ENCODE assay signal across 22 cellular contexts in the genomic region with DNA sequence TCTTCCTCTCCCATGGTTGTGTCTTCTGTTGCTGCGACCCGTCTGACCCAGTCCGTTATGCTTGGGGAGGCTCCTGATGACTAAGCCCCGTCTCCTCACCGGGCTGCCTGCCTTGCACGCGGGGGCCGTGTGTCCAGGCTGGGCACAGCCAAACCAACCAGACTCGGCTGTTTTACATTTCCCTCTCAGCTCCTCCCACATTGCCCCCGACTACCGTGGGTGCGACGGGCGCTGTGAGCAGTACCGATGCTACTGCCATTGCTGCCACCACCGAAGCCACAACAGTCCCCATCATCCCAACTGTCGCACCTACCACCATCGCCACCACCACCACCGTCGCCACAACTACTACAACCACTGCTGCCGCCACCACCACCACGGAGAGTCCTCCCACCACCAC. TPM values are rescaled to one million over a fixed set of nuclear protein-coding genes. Genes with fewer than 3 reads are reported as not detected.
DNase-seq lines count a peak whose midpoint lies in the region; ATAC-seq, FAIRE-seq and TF ChIP-seq lines count a peak whose summit lies in the region.
"Had no signal": no experiment of that assay in that cellular context is flagged by ENCODE, and none has a peak within 500 bp of the region (broad histone marks: within the 10 kb centered on the region; RNA-seq: fewer than 3 reads in every experiment).

No MANE protein-coding gene starts in this region.

- peaks cover 0 to 24% (median 3%) of the 10 kb centered on the region in 3 experiments for H3K27me3 ChIP-seq in neuronal stem cell (ENCODE audit: control insufficient read depth in 3 of 3, insufficient read depth in 3 of 3, low read depth in 1 of 3, low read length in 3 of 3)
- H3K27me3 ChIP-seq: BE2C had no signal

- H3K9me3 ChIP-seq in neuronal stem cell (replicated peaks in 1 of 2; ENCODE audit: control insufficient read depth in 2 of 2, insufficient read depth in 1 of 2, low read depth in 1 of 2, low read length in 2 of 2), result no peaks in the 10 kb centered on the region
- H3K9me3 ChIP-seq: BE2C had no signal

- H3K4me1 Mint-ChIP-seq in Calu3 (ENCODE audit: low read depth, unreplicated experiment), result no peaks in the 10 kb centered on the region

- H2AK5ac ChIP-seq in neuronal stem cell (ENCODE audit: low read depth, low read length), result peak overlapping the region; percentile 48

- no peak overlapping the region for H3K4me2 ChIP-seq in neuronal stem cell (ENCODE audit: insufficient read depth, low read length, poor library complexity, severe bottlenecking)

- H3K9ac ChIP-seq in neuronal stem cell (ENCODE audit: low read depth, low read length, poor library complexity), result no peak overlapping the region

- no peak overlapping the region for H3K4ac ChIP-seq in neuronal stem cell (ENCODE audit: low read length)

- H3K23ac ChIP-seq in neuronal stem cell (ENCODE audit: low read depth, low read length, poor library complexity), result peak overlapping the region; percentile 56

- H3K4me3 ChIP-seq in fibroblast of mammary gland (ENCODE audit: control insufficient read depth, low read depth, low read length), result no peak overlapping the region
- H3K4me3 ChIP-seq in neuronal stem cell (ENCODE audit: low read length in 2 of 2), result no peak overlapping the region

- peak overlapping the region; percentile 41 for H2BK12ac ChIP-seq in neuronal stem cell (ENCODE audit: low read length)

- no peak overlapping the region for H2BK15ac ChIP-seq in neuronal stem cell (ENCODE audit: low read length)

- intact Hi-C loops in Calu3 (cut with micrococcal nuclease; ENCODE audit: unreplicated experiment), result no loop called here

- H3K4me3 Mint-ChIP-seq in Calu3 (ENCODE audit: low read depth, unreplicated experiment), result no peak overlapping the region
- H3K4me3 Mint-ChIP-seq: CD4-positive, alpha-beta memory T cell had no signal

- CTCF ChIA-PET in Calu3 (lab: Charles Lee), result interaction anchor here (1.4 kb wide), 1 partner anchor 8 kb away, joined by 4 read pairs; no protein-coding TSS in a partner anchor

- H2BK5ac ChIP-seq in neuronal stem cell (ENCODE audit: low read length), result no peak overlapping the region

- H2BK120ac ChIP-seq in neuronal stem cell (ENCODE audit: low read depth, low read length), result no peak overlapping the region

- no peak overlapping the region for H4K91ac ChIP-seq in neuronal stem cell (ENCODE audit: low read depth, low read length, poor library complexity)

- peaks cover 100% of the 10 kb centered on the region for H3K27me3 Mint-ChIP-seq in Calu3 (ENCODE audit: unreplicated experiment)

- H3K27ac ChIP-seq in neuronal stem cell (replicated peaks; ENCODE audit: low read length) (no peak overlapping the region), temporal lobe (ENCODE audit: low read depth, low read length) (peak overlapping the region; percentile 66)

- H3K9me3 Mint-ChIP-seq in Calu3 (ENCODE audit: low read depth, unreplicated experiment), result no peaks in the 10 kb centered on the region
- H3K9me3 Mint-ChIP-seq: CD4-positive, alpha-beta memory T cell had no signal

- H3K18ac ChIP-seq in neuronal stem cell (ENCODE audit: low read length), result peak overlapping the region; percentile 51

- no peak for FAIRE-seq in RCC 7860 (lab: Jason Lieb, UNC)
- FAIRE-seq: GM12892 had no signal

- BruUV-seq in Calu3 (replicated peaks; lab: Mats Ljungman, UMichigan), result no TSS peak

- WGBS in neuronal stem cell (ENCODE audit: extremely low coverage in 2 of 2, insufficient read length in 2 of 2, insufficient replicate concordance in 1 of 2), 2 donors, result no CpG with 5 or more reads among the region's 22 CpGs

- H3K79me1 ChIP-seq in neuronal stem cell (ENCODE audit: low read depth, low read length), result no peaks in the 10 kb centered on the region

- no peak overlapping the region for H3K14ac ChIP-seq in neuronal stem cell (ENCODE audit: low read length)

- H4K8ac ChIP-seq in neuronal stem cell (ENCODE audit: low read depth, low read length), result no peak overlapping the region

- DNase-seq in RCC 7860 (ENCODE audit: low spot score) (peak; percentile 12), fibroblast of mammary gland (ENCODE audit: low read depth) (peak; percentile 5), neuronal stem cell (ENCODE audit: low spot score) (no peak), Calu3 (no peak), GM19238 (ENCODE audit: insufficient read length, low spot score) (no peak)
- DNase-seq in activated naive CD4-positive, alpha-beta T cell treated with anti-CD3 and anti-CD28 coated beads, Interleukin-2, amount 50 U/mL, for 16 hours, result no peak
- DNase-seq: ACHN; BE2C; CD4-positive, alpha-beta memory T cell; DND-41; GDM1; GOT3; Kasumi-1; NCI-H1417; NCI-H2029; NCI-H2171 treated with DMSO at 0.1 percent for 48 hours; NCI-H510A; NCI-H82; Right ventricle myocardium superior had no signal

- no peaks in the 10 kb centered on the region for H3K36me3 Mint-ChIP-seq in Calu3 (ENCODE audit: insufficient read depth, unreplicated experiment)
- H3K36me3 Mint-ChIP-seq: CD4-positive, alpha-beta memory T cell had no signal

- no peaks in the 10 kb centered on the region for H3K36me3 ChIP-seq in neuronal stem cell (replicated peaks in 1 of 2; ENCODE audit: control insufficient read depth in 2 of 2, insufficient read depth in 2 of 2, low read length in 2 of 2)
- H3K36me3 ChIP-seq: BE2C had no signal

- peaks cover 0 to 9% of the 10 kb centered on the region in 2 donors for H3K4me1 ChIP-seq in neuronal stem cell (ENCODE audit: control insufficient read depth in 2 of 2, insufficient read depth in 1 of 2, low read depth in 1 of 2, low read length in 2 of 2)
- H3K4me1 ChIP-seq: BE2C had no signal

- no peak for ATAC-seq in GM21825 (IDR thresholded peaks at IDR 0.05; ENCODE audit: unreplicated experiment)

- H3K27ac Mint-ChIP-seq in Calu3 (ENCODE audit: unreplicated experiment), result no peak overlapping the region
- H3K27ac Mint-ChIP-seq: CD4-positive, alpha-beta memory T cell had no signal

- no peak overlapping the region for H2AFZ ChIP-seq in neuronal stem cell (ENCODE audit: low read length)

- TF ChIP-seq CTCF in fibroblast of mammary gland (conservative IDR thresholded peaks at IDR 0.05; ENCODE audit: control insufficient read depth, insufficient read depth, low read depth, low read length) (no peak), Calu3 (IDR thresholded peaks at IDR 0.05; ENCODE audit: unreplicated experiment) (no peak)

RNA-seq across cellular contexts. Expression of gene CNTN2, which starts 46.0 kb away (rescaled TPM):
- 0.66 TPM for polyA plus RNA-seq in neuronal stem cell (2013, experiment 1 of 2)
- 0.66 TPM for polyA plus RNA-seq in neuronal stem cell (2013, experiment 2 of 2)
- 23.4 TPM for total RNA-seq in temporal lobe
- not detected in 2 replicates for total RNA-seq in Calu3 (2022)
- total RNA-seq: CD4-positive, alpha-beta memory T cell had no signal
- polyA plus RNA-seq: CD4-positive, alpha-beta memory T cell had no signal

Comparison
In these comparisons a context has a peak if more than half of its experiments do, and no peak if none do; other contexts are left out.
1. DNase-seq: peak in RCC 7860 (single experiment) and fibroblast of mammary gland (single experiment); none in neuronal stem cell (single experiment), activated naive CD4-positive, alpha-beta T cell treated with anti-CD3 and anti-CD28 coated beads, Interleukin-2, amount 50 U/mL, for 16 hours (single experiment), Calu3 (single experiment) and GM19238 (single experiment).
2. RNA of gene CNTN2, which starts 46.0 kb away (total RNA-seq): 23.4 TPM in temporal lobe (single experiment); not detected in Calu3; every median in the first group is over 10 times any median in the second.